10 cellular contexts compared by ENCODE assay signal in genomic region chr5:163508753-163509152, GRCh38. TPM values are rescaled to one million over a fixed set of nuclear protein-coding genes. Genes with fewer than 3 reads are reported as not detected.
DNase-seq lines count a peak whose midpoint lies in the region; ATAC-seq and TF ChIP-seq lines count a peak whose summit lies in the region.
"Had no signal": no experiment of that assay in that cellular context is flagged by ENCODE, and none has a peak within 500 bp of the region (broad histone marks: within the 10 kb centered on the region; RNA-seq: fewer than 3 reads in every experiment).

No MANE protein-coding gene starts in this region.

- CTCF ChIA-PET in AG04450 (lab: Charles Lee) = interaction anchor here (0.5 to 0.9 kb wide), 2 partner anchors 35 to 1086 kb away, joined by 3 to 4 read pairs; no protein-coding TSS in a partner anchor

- H3K27ac ChIP-seq in AG04450 (ENCODE audit: low read depth, low read length) = no peak overlapping the region

- ATAC-seq in HG03095 (IDR thresholded peaks at IDR 0.05; ENCODE audit: unreplicated experiment) = no peak

- H3K4me3 Mint-ChIP-seq in chondrocyte (ENCODE audit: unreplicated experiment) (no peak overlapping the region), nephron (peak overlapping the region; percentile 67 to 99 (median 96))

- in situ Hi-C loops in KBM-7 (cut with MboI; ENCODE audit: low pct_unique_long_range_greater_than_20kb, low sequenced_read_pairs) = no loop called here

- POLR2A ChIA-PET in AG04450 (lab: Yijun Ruan, JAX) = interaction anchor here (1.1 kb wide), 1 partner anchor 49 kb away, joined by 3 read pairs; the partner anchor contains the start of genes HMMR and NUDCD2

- no peak for DNase-seq in AG04450 (ENCODE audit: low read depth, low spot score)
- peak; percentile 18 for DNase-seq in KBM-7
- DNase-seq in chondrocyte (ENCODE audit: low spot score) = no peak
- DNase-seq in NCI-H1930 (lab: John Stamatoyannopoulos, UW) = no peak
- DNase-seq in hepatic stellate cell (ENCODE audit: low spot score) = no peak
- no peak for DNase-seq in glomerular visceral epithelial cell (ENCODE audit: extremely low spot score)
- DNase-seq: activated gamma-delta T cell treated with Interleukin-2 at 50 U/mL for 16 hours, NCI-H446 treated with DMSO at 0.1 percent for 48 hours had no signal

- H3K9me3 Mint-ChIP-seq in chondrocyte (ENCODE audit: low read depth) (no peaks in the 10 kb centered on the region), nephron (no peaks in the 10 kb centered on the region)

- no peak for TF ChIP-seq CTCF in AG04450 (IDR thresholded peaks at IDR 0.05; ENCODE audit: low read depth, low read length)
- no peak for TF ChIP-seq CTCF in chondrocyte (IDR thresholded peaks at IDR 0.05)
- no peak for TF ChIP-seq CTCF in nephron (IDR thresholded peaks at IDR 0.05; ENCODE audit: unreplicated experiment in 3 of 3)

- H3K9me3 ChIP-seq in AG04450 (ENCODE audit: control insufficient read depth, insufficient read depth, low read length) = no peaks in the 10 kb centered on the region

- H3K27ac Mint-ChIP-seq in chondrocyte (ENCODE audit: unreplicated experiment) (peak overlapping the region; percentile 73), nephron (peak overlapping the region; percentile 75 to 95 (median 95))

- H3K27me3 ChIP-seq in AG04450 (ENCODE audit: control insufficient read depth, insufficient read depth, low read length) = no peaks in the 10 kb centered on the region

- peaks cover 65% of the 10 kb centered on the region for H3K4me1 Mint-ChIP-seq in chondrocyte (ENCODE audit: low read depth)
- H3K4me1 Mint-ChIP-seq in nephron = peaks cover 52% of the 10 kb centered on the region

- H3K4me3 ChIP-seq in AG04450 (ENCODE audit: low read depth, low read length) = peak overlapping the region; percentile 29

- H3K36me3 Mint-ChIP-seq in chondrocyte (ENCODE audit: low read depth) (peaks cover 3% of the 10 kb centered on the region), nephron (ENCODE audit: low read depth) (peaks cover 20% of the 10 kb centered on the region)

- H3K27me3 Mint-ChIP-seq in chondrocyte (ENCODE audit: low read depth) (no peaks in the 10 kb centered on the region), nephron (ENCODE audit: low read depth) (no peaks in the 10 kb centered on the region)

RNA-seq across cellular contexts. Expression of gene MAT2B, which starts 3.3 kb away (rescaled TPM):
- polyA plus RNA-seq in AG04450 (2011; rRNA removed) = 59.5 and 86.4 TPM in 2 replicates
- polyA minus RNA-seq in AG04450 (2011; rRNA and poly(A)+ RNA removed) = 54.3 and 61.9 TPM in 2 replicates
- 27.9 to 35.9 TPM (median 28.7 TPM) in 3 replicates for total RNA-seq in chondrocyte

RNA-seq across cellular contexts. Expression of gene HMMR, which starts 48.3 kb away (rescaled TPM):
- polyA plus RNA-seq in AG04450 (2011; rRNA removed) = 6.3 and 12.5 TPM in 2 replicates
- 1.6 and 2.5 TPM in 2 replicates for polyA minus RNA-seq in AG04450 (2011; rRNA and poly(A)+ RNA removed)
- 3.7 to 4.2 TPM (median 3.9 TPM) in 3 replicates for total RNA-seq in chondrocyte

RNA-seq across cellular contexts. Expression of gene NUDCD2, which starts 48.9 kb away (rescaled TPM):
- polyA plus RNA-seq in AG04450 (2011; rRNA removed) = 3.8 and 5.6 TPM in 2 replicates
- polyA minus RNA-seq in AG04450 (2011; rRNA and poly(A)+ RNA removed) = 1.4 and 1.8 TPM in 2 replicates
- 24.6 to 27.1 TPM (median 27.0 TPM) in 3 replicates for total RNA-seq in chondrocyte
